ENCODE assay signal across 12 cellular contexts in genomic region chr6:44034391-44034861, GRCh38.
A peak's percentile ranks its signal among the peaks of the same experiment; 100 is the strongest.
DNase-seq lines count a peak whose midpoint lies in the region; ATAC-seq and TF ChIP-seq lines count a peak whose summit lies in the region.
"Had no signal": no experiment of that assay in that cellular context is flagged by ENCODE, and none has a peak within 500 bp of the region (broad histone marks: within the 10 kb centered on the region; RNA-seq: fewer than 3 reads in every experiment).

No MANE protein-coding gene starts in this region.

- CTCF ChIA-PET in activated CD4-positive, alpha-beta memory T cell treated with anti-CD3 and anti-CD28 coated beads for 36 hours (lab: Charles Lee): no interaction called here

- H3K36me3 ChIP-seq in uterus: no peaks in the 10 kb centered on the region
- H3K36me3 ChIP-seq: suprapubic skin had no signal

- H3K4me1 ChIP-seq in uterus: peaks cover 4 to 7% of the 10 kb centered on the region in 2 donors

- H3K27me3 Mint-ChIP-seq in activated naive CD8-positive, alpha-beta T cell treated with anti-CD3 and anti-CD28 coated beads, Interleukin-2, amount 10 ng/mL, durations not matched to agents 7 days and 5 days: peaks cover 4% of the 10 kb centered on the region
- no peaks in the 10 kb centered on the region for H3K27me3 Mint-ChIP-seq in activated naive CD8-positive, alpha-beta T cell treated with anti-CD3 and anti-CD28 coated beads for 36 hours
- H3K27me3 Mint-ChIP-seq in activated CD4-positive, alpha-beta memory T cell treated with anti-CD3 and anti-CD28 coated beads for 36 hours: no peaks in the 10 kb centered on the region

- no peak overlapping the region for H3K27ac Mint-ChIP-seq in activated naive CD8-positive, alpha-beta T cell treated with anti-CD3 and anti-CD28 coated beads, Interleukin-2, amount 10 ng/mL, durations not matched to agents 7 days and 5 days
- no peak overlapping the region for H3K27ac Mint-ChIP-seq in activated naive CD8-positive, alpha-beta T cell treated with anti-CD3 and anti-CD28 coated beads for 36 hours
- no peak overlapping the region for H3K27ac Mint-ChIP-seq in activated CD4-positive, alpha-beta memory T cell treated with anti-CD3 and anti-CD28 coated beads for 36 hours

- no peak overlapping the region for H3K4me3 ChIP-seq in uterus
- H3K4me3 ChIP-seq: suprapubic skin had no signal

- H3K4me3 Mint-ChIP-seq in activated naive CD8-positive, alpha-beta T cell treated with anti-CD3 and anti-CD28 coated beads, Interleukin-2, amount 10 ng/mL, durations not matched to agents 7 days and 5 days: no peak overlapping the region
- no peak overlapping the region for H3K4me3 Mint-ChIP-seq in activated naive CD8-positive, alpha-beta T cell treated with anti-CD3 and anti-CD28 coated beads for 36 hours
- no peak overlapping the region for H3K4me3 Mint-ChIP-seq in activated CD4-positive, alpha-beta memory T cell treated with anti-CD3 and anti-CD28 coated beads for 36 hours

- H3K9me3 ChIP-seq in uterus: no peaks in the 10 kb centered on the region
- H3K9me3 ChIP-seq: suprapubic skin had no signal

- intact Hi-C loops in uterus (cut with DNase I; ENCODE audit: low total_unique reads): no loop called here
- intact Hi-C loops in activated CD4-positive, alpha-beta memory T cell treated with anti-CD3 and anti-CD28 coated beads for 36 hours (cut with micrococcal nuclease): no loop called here

- H3K9me3 Mint-ChIP-seq in activated naive CD8-positive, alpha-beta T cell treated with anti-CD3 and anti-CD28 coated beads, Interleukin-2, amount 10 ng/mL, durations not matched to agents 7 days and 5 days: no peaks in the 10 kb centered on the region
- no peaks in the 10 kb centered on the region for H3K9me3 Mint-ChIP-seq in activated naive CD8-positive, alpha-beta T cell treated with anti-CD3 and anti-CD28 coated beads for 36 hours
- H3K9me3 Mint-ChIP-seq in activated CD4-positive, alpha-beta memory T cell treated with anti-CD3 and anti-CD28 coated beads for 36 hours: no peaks in the 10 kb centered on the region
- H3K9me3 Mint-ChIP-seq: activated naive CD4-positive, alpha-beta T cell treated with anti-CD3 and anti-CD28 coated beads, Interleukin-2, amount 50 U/mL, for 72 hours had no signal

- peak overlapping the region; percentile 87 to 89 for H3K27ac ChIP-seq in uterus
- H3K27ac ChIP-seq: suprapubic skin had no signal

- TF ChIP-seq POLR2A in uterus (IDR thresholded peaks at IDR 0.05): no peak

- POLR2A ChIA-PET in activated naive CD8-positive, alpha-beta T cell treated with anti-CD3 and anti-CD28 coated beads, Interleukin-2, amount 10 ng/mL, durations not matched to agents 7 days and 5 days (lab: Charles Lee): no interaction called here
- POLR2A ChIA-PET in activated CD4-positive, alpha-beta memory T cell treated with anti-CD3 and anti-CD28 coated beads for 36 hours (lab: Charles Lee): no interaction called here

- DNase-seq in activated naive CD8-positive, alpha-beta T cell treated with anti-CD3 and anti-CD28 coated beads, Interleukin-2, amount 10 ng/mL, durations not matched to agents 7 days and 5 days: peak; percentile 21
- no peak for DNase-seq in activated naive CD8-positive, alpha-beta T cell treated with anti-CD3 and anti-CD28 coated beads for 36 hours
- DNase-seq in T1000 (lab: John Stamatoyannopoulos, UW): peak; percentile 50
- peak; percentile 37 for DNase-seq in kidney glomerular epithelial cell (lab: John Stamatoyannopoulos, UW)
- peak; percentile 20 to 21 for DNase-seq in uterus
- DNase-seq in activated CD4-positive, alpha-beta memory T cell treated with anti-CD3 and anti-CD28 coated beads for 36 hours: no peak
- no peak for DNase-seq in mesenteric fat pad (ENCODE audit: low spot score)
- DNase-seq: KBM-7, NCI-H1930 had no signal

- no peaks in the 10 kb centered on the region for H3K36me3 Mint-ChIP-seq in activated naive CD8-positive, alpha-beta T cell treated with anti-CD3 and anti-CD28 coated beads, Interleukin-2, amount 10 ng/mL, durations not matched to agents 7 days and 5 days
- H3K36me3 Mint-ChIP-seq in activated naive CD8-positive, alpha-beta T cell treated with anti-CD3 and anti-CD28 coated beads for 36 hours: no peaks in the 10 kb centered on the region
- H3K36me3 Mint-ChIP-seq in activated CD4-positive, alpha-beta memory T cell treated with anti-CD3 and anti-CD28 coated beads for 36 hours: no peaks in the 10 kb centered on the region
- H3K36me3 Mint-ChIP-seq: activated naive CD4-positive, alpha-beta T cell treated with anti-CD3 and anti-CD28 coated beads, Interleukin-2, amount 50 U/mL, for 72 hours had no signal

- TF ChIP-seq CTCF in uterus (IDR thresholded peaks at IDR 0.05): no peak

- H3K4me1 Mint-ChIP-seq in activated naive CD8-positive, alpha-beta T cell treated with anti-CD3 and anti-CD28 coated beads, Interleukin-2, amount 10 ng/mL, durations not matched to agents 7 days and 5 days: peaks cover 6% of the 10 kb centered on the region
- H3K4me1 Mint-ChIP-seq in activated naive CD8-positive, alpha-beta T cell treated with anti-CD3 and anti-CD28 coated beads for 36 hours: no peaks in the 10 kb centered on the region
- H3K4me1 Mint-ChIP-seq in activated CD4-positive, alpha-beta memory T cell treated with anti-CD3 and anti-CD28 coated beads for 36 hours (ENCODE audit: low read depth): no peaks in the 10 kb centered on the region

- ATAC-seq in activated naive CD8-positive, alpha-beta T cell treated with anti-CD3 and anti-CD28 coated beads, Interleukin-2, amount 10 ng/mL, durations not matched to agents 7 days and 5 days (ENCODE audit: low read depth): no peak
- ATAC-seq in HG03139 (IDR thresholded peaks at IDR 0.05; ENCODE audit: unreplicated experiment): no peak

- no peaks in the 10 kb centered on the region for H3K27me3 ChIP-seq in uterus
- H3K27me3 ChIP-seq: suprapubic skin had no signal

Comparison
In these comparisons a context has a peak if more than half of its experiments do, and no peak if none do; other contexts are left out.
1. DNase-seq: peak in activated naive CD8-positive, alpha-beta T cell treated with anti-CD3 and anti-CD28 coated beads, Interleukin-2, amount 10 ng/mL, durations not matched to agents 7 days and 5 days (single experiment), T1000 (single experiment), kidney glomerular epithelial cell (single experiment) and uterus (2 of 2); none in activated naive CD8-positive, alpha-beta T cell treated with anti-CD3 and anti-CD28 coated beads for 36 hours (single experiment), activated CD4-positive, alpha-beta memory T cell treated with anti-CD3 and anti-CD28 coated beads for 36 hours (single experiment) and mesenteric fat pad (single experiment).